In the genomic region with DNA sequence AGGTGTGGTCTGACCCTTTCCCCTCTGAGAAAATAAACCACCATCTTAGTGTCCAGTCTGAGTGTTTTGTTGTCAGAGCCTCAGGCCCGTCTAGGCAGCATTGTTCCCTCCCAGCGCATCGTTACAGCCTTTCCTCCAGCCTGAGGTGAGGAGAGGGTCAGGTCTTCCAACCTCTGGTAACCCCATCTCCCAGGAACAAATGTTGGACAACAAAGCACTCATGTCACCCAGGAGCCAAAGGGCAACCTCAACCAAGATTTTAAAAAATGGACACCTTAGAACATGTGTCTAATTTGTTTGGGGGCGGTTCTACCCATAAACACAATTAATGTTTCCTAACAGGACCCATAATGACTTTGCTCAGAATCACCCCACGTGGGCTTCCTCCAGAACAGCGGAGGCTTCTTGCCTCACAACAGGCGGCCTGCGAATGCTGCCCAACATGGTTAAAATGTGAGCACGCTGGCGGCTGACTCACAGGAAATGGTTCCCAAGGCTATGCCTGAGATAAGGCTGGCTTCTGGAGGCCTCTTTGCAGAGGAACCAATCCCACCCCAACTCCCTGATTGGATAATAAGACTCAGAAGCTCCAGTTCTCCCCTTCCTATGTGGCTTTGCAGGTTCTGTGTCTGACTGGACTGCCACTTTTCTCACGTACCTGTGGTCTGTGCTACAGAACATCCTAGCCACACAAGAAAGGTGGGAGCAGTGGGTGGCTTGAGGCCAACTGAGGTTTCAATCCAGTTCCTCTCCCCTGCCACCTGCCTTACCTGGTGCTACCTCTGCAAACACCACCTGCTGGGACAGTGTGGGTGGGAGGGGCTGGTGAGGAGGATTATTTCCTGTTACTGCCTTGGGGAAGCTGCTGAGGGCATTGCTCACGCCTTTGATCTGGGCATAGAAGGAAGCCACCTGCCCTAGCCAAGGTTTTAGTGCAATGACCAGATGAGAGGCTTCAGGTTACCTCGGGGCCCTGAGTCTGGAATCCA, we compare ENCODE assay signal across 1 cellular context.
A peak's percentile ranks its signal among the peaks of the same experiment; 100 is the strongest.
TF ChIP-seq lines count a peak whose summit lies in the region.

No MANE protein-coding gene starts in this region.

TF ChIP-seq in GM12878, 131 proteins besides CTCF, POLR2A, EP300 and RAD21 (continued from another document):
- TF ChIP-seq, protein P1, sequence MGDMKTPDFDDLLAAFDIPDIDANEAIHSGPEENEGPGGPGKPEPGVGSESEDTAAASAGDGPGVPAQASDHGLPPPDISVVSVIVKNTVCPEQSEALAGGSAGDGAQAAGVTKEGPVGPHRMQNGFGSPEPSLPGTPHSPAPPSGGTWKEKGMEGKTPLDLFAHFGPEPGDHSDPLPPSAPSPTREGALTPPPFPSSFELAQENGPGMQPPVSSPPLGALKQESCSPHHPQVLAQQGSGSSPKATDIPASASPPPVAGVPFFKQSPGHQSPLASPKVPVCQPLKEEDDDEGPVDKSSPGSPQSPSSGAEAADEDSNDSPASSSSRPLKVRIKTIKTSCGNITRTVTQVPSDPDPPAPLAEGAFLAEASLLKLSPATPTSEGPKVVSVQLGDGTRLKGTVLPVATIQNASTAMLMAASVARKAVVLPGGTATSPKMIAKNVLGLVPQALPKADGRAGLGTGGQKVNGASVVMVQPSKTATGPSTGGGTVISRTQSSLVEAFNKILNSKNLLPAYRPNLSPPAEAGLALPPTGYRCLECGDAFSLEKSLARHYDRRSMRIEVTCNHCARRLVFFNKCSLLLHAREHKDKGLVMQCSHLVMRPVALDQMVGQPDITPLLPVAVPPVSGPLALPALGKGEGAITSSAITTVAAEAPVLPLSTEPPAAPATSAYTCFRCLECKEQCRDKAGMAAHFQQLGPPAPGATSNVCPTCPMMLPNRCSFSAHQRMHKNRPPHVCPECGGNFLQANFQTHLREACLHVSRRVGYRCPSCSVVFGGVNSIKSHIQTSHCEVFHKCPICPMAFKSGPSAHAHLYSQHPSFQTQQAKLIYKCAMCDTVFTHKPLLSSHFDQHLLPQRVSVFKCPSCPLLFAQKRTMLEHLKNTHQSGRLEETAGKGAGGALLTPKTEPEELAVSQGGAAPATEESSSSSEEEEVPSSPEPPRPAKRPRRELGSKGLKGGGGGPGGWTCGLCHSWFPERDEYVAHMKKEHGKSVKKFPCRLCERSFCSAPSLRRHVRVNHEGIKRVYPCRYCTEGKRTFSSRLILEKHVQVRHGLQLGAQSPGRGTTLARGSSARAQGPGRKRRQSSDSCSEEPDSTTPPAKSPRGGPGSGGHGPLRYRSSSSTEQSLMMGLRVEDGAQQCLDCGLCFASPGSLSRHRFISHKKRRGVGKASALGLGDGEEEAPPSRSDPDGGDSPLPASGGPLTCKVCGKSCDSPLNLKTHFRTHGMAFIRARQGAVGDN (IDR thresholded peaks at IDR 0.05) = peak; percentile 44
- TF ChIP-seq MTA3 (IDR thresholded peaks at IDR 0.05; ENCODE audit: borderline replicate concordance, low read length) (no peak), TCF12 (IDR thresholded peaks at IDR 0.05; ENCODE audit: low read depth, low read length) (0 out of 2 replicates have a peak, but pooled peaks have one; percentile 59), IKZF2 (IDR thresholded peaks at IDR 0.05) (peak; percentile 68 to 74; a peak in 3 of 4 replicates), RAD51 (IDR thresholded peaks at IDR 0.05) (peak; percentile 13; the same call in 1 of the 2 replicates), MTA2 (IDR thresholded peaks at IDR 0.05; ENCODE audit: low read depth) (0 out of 2 replicates have a peak, but pooled peaks have one; percentile 30), IKZF1 (conservative IDR thresholded peaks at IDR 0.05) (peak; percentile 27; the same call in 1 of the 2 replicates), TCF3 (IDR thresholded peaks at IDR 0.05; ENCODE audit: borderline replicate concordance, insufficient read depth, low read depth, low read length) (peak; percentile 82), BHLHE40 (IDR thresholded peaks at IDR 0.05; ENCODE audit: borderline replicate concordance in 1 of 2, low read depth in 2 of 2, low read length in 1 of 2) (0 out of 4 replicates have a peak, but pooled peaks of 1 of the 2 experiments have one; percentile 8), EED (IDR thresholded peaks at IDR 0.05; ENCODE audit: low read depth) (peak; percentile 62; the same call in 1 of the 2 replicates), TAF1 (IDR thresholded peaks at IDR 0.05; ENCODE audit: borderline replicate concordance, low read depth, low read length) (no peak), GATAD2B (conservative IDR thresholded peaks at IDR 0.05; ENCODE audit: low read depth) (peak; percentile 56; the same call in 1 of the 2 replicates)
- TF ChIP-seq, protein P2, sequence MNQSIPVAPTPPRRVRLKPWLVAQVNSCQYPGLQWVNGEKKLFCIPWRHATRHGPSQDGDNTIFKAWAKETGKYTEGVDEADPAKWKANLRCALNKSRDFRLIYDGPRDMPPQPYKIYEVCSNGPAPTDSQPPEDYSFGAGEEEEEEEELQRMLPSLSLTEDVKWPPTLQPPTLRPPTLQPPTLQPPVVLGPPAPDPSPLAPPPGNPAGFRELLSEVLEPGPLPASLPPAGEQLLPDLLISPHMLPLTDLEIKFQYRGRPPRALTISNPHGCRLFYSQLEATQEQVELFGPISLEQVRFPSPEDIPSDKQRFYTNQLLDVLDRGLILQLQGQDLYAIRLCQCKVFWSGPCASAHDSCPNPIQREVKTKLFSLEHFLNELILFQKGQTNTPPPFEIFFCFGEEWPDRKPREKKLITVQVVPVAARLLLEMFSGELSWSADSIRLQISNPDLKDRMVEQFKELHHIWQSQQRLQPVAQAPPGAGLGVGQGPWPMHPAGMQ (IDR thresholded peaks at IDR 0.05; ENCODE audit: borderline replicate concordance) = no peak
- TF ChIP-seq, protein P3, sequence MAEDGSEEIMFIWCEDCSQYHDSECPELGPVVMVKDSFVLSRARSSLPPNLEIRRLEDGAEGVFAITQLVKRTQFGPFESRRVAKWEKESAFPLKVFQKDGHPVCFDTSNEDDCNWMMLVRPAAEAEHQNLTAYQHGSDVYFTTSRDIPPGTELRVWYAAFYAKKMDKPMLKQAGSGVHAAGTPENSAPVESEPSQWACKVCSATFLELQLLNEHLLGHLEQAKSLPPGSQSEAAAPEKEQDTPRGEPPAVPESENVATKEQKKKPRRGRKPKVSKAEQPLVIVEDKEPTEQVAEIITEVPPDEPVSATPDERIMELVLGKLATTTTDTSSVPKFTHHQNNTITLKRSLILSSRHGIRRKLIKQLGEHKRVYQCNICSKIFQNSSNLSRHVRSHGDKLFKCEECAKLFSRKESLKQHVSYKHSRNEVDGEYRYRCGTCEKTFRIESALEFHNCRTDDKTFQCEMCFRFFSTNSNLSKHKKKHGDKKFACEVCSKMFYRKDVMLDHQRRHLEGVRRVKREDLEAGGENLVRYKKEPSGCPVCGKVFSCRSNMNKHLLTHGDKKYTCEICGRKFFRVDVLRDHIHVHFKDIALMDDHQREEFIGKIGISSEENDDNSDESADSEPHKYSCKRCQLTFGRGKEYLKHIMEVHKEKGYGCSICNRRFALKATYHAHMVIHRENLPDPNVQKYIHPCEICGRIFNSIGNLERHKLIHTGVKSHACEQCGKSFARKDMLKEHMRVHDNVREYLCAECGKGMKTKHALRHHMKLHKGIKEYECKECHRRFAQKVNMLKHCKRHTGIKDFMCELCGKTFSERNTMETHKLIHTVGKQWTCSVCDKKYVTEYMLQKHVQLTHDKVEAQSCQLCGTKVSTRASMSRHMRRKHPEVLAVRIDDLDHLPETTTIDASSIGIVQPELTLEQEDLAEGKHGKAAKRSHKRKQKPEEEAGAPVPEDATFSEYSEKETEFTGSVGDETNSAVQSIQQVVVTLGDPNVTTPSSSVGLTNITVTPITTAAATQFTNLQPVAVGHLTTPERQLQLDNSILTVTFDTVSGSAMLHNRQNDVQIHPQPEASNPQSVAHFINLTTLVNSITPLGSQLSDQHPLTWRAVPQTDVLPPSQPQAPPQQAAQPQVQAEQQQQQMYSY (CRISPR knock-in tag; IDR thresholded peaks at IDR 0.05) = no peak
- TF ChIP-seq, protein P4, sequence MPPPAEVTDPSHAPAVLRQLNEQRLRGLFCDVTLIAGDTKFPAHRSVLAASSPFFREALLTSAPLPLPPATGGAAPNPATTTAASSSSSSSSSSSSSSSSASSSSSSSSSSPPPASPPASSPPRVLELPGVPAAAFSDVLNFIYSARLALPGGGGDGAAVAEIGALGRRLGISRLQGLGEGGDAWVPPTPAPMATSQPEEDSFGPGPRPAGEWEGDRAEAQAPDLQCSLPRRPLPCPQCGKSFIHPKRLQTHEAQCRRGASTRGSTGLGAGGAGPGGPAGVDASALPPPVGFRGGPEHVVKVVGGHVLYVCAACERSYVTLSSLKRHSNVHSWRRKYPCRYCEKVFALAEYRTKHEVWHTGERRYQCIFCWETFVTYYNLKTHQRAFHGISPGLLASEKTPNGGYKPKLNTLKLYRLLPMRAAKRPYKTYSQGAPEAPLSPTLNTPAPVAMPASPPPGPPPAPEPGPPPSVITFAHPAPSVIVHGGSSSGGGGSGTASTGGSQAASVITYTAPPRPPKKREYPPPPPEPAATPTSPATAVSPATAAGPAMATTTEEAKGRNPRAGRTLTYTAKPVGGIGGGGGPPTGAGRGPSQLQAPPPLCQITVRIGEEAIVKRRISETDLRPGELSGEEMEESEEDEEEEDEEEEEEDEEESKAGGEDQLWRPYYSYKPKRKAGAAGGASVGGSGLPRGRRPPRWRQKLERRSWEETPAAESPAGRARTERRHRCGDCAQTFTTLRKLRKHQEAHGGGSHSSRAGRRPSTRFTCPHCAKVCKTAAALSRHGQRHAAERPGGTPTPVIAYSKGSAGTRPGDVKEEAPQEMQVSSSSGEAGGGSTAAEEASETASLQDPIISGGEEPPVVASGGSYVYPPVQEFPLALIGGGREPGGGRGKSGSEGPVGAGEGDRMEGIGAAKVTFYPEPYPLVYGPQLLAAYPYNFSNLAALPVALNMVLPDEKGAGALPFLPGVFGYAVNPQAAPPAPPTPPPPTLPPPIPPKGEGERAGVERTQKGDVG (CRISPR knock-in tag; IDR thresholded peaks at IDR 0.05) = 0 out of 2 replicates have a peak, but pooled peaks have one; percentile 54
